Comparison of ENCODE assay signal across 1 cellular context in the genomic region with DNA sequence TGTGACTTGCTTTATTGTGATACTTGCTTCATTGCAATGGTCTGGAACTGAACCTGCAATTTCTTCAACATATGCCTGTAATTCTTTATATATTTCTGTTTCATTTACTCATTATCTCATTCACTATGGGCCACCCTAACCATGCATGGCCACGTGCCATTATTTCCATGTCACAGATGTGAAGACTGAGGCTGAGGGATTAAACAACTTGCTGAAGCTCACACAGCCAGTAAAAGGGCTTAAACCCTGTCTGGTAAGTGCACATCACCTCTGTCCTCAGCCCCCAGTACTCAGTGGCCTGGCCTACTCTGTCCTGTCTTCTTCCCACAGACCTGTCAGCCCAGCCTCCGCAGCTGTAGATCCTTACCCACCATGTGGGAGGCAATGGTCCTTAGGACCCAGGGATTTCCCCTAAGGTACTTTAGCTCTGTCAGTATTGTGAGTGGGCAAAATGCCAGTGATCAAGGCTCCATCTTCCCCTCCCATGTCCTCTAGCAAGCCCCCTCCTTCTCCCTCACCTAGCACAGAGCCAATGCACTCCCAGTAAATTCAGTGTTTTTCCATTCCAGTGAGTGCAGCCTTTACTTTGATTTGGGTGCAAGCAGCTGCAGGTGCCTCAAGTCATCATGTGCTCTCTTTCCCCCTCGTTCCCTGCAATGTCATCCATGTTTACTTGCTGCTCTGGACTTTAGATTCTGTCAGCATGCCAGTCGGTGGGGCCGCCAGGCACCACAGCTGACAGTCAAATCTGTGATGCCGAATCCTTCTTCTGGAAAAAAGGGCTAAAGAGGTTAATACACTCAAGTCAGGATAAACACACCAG.
TF ChIP-seq lines count a peak whose summit lies in the region.

No MANE protein-coding gene starts in this region.

TF ChIP-seq in HepG2, 621 proteins besides CTCF, POLR2A, EP300 and RAD21 (continued from another document and continues in another):
- peak; percentile 68; the same call in 1 of the 2 replicates for TF ChIP-seq NFAT5 (CRISPR knock-in tag; IDR thresholded peaks at IDR 0.05)
- peak; percentile 15; the same call in 1 of the 2 replicates for TF ChIP-seq ZBTB38 (CRISPR knock-in tag; IDR thresholded peaks at IDR 0.05)
- no peak for TF ChIP-seq TERF1 (CRISPR knock-in tag; IDR thresholded peaks at IDR 0.05)
- TF ChIP-seq TAF15 (IDR thresholded peaks at IDR 0.05; ENCODE audit: low read depth, low read length, poor library complexity, severe bottlenecking) = no peak
- TF ChIP-seq, protein P1, sequence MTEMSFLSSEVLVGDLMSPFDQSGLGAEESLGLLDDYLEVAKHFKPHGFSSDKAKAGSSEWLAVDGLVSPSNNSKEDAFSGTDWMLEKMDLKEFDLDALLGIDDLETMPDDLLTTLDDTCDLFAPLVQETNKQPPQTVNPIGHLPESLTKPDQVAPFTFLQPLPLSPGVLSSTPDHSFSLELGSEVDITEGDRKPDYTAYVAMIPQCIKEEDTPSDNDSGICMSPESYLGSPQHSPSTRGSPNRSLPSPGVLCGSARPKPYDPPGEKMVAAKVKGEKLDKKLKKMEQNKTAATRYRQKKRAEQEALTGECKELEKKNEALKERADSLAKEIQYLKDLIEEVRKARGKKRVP (CRISPR knock-in tag; IDR thresholded peaks at IDR 0.05) = peak in 1 of 2 experiments; percentile 40; a peak in 1 of 4 replicates
- TF ChIP-seq, protein P2, sequence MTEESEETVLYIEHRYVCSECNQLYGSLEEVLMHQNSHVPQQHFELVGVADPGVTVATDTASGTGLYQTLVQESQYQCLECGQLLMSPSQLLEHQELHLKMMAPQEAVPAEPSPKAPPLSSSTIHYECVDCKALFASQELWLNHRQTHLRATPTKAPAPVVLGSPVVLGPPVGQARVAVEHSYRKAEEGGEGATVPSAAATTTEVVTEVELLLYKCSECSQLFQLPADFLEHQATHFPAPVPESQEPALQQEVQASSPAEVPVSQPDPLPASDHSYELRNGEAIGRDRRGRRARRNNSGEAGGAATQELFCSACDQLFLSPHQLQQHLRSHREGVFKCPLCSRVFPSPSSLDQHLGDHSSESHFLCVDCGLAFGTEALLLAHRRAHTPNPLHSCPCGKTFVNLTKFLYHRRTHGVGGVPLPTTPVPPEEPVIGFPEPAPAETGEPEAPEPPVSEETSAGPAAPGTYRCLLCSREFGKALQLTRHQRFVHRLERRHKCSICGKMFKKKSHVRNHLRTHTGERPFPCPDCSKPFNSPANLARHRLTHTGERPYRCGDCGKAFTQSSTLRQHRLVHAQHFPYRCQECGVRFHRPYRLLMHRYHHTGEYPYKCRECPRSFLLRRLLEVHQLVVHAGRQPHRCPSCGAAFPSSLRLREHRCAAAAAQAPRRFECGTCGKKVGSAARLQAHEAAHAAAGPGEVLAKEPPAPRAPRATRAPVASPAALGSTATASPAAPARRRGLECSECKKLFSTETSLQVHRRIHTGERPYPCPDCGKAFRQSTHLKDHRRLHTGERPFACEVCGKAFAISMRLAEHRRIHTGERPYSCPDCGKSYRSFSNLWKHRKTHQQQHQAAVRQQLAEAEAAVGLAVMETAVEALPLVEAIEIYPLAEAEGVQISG (CRISPR knock-in tag; IDR thresholded peaks at IDR 0.05) = peak; percentile 78; the same call in 1 of the 2 replicates
- TF ChIP-seq, protein P3, sequence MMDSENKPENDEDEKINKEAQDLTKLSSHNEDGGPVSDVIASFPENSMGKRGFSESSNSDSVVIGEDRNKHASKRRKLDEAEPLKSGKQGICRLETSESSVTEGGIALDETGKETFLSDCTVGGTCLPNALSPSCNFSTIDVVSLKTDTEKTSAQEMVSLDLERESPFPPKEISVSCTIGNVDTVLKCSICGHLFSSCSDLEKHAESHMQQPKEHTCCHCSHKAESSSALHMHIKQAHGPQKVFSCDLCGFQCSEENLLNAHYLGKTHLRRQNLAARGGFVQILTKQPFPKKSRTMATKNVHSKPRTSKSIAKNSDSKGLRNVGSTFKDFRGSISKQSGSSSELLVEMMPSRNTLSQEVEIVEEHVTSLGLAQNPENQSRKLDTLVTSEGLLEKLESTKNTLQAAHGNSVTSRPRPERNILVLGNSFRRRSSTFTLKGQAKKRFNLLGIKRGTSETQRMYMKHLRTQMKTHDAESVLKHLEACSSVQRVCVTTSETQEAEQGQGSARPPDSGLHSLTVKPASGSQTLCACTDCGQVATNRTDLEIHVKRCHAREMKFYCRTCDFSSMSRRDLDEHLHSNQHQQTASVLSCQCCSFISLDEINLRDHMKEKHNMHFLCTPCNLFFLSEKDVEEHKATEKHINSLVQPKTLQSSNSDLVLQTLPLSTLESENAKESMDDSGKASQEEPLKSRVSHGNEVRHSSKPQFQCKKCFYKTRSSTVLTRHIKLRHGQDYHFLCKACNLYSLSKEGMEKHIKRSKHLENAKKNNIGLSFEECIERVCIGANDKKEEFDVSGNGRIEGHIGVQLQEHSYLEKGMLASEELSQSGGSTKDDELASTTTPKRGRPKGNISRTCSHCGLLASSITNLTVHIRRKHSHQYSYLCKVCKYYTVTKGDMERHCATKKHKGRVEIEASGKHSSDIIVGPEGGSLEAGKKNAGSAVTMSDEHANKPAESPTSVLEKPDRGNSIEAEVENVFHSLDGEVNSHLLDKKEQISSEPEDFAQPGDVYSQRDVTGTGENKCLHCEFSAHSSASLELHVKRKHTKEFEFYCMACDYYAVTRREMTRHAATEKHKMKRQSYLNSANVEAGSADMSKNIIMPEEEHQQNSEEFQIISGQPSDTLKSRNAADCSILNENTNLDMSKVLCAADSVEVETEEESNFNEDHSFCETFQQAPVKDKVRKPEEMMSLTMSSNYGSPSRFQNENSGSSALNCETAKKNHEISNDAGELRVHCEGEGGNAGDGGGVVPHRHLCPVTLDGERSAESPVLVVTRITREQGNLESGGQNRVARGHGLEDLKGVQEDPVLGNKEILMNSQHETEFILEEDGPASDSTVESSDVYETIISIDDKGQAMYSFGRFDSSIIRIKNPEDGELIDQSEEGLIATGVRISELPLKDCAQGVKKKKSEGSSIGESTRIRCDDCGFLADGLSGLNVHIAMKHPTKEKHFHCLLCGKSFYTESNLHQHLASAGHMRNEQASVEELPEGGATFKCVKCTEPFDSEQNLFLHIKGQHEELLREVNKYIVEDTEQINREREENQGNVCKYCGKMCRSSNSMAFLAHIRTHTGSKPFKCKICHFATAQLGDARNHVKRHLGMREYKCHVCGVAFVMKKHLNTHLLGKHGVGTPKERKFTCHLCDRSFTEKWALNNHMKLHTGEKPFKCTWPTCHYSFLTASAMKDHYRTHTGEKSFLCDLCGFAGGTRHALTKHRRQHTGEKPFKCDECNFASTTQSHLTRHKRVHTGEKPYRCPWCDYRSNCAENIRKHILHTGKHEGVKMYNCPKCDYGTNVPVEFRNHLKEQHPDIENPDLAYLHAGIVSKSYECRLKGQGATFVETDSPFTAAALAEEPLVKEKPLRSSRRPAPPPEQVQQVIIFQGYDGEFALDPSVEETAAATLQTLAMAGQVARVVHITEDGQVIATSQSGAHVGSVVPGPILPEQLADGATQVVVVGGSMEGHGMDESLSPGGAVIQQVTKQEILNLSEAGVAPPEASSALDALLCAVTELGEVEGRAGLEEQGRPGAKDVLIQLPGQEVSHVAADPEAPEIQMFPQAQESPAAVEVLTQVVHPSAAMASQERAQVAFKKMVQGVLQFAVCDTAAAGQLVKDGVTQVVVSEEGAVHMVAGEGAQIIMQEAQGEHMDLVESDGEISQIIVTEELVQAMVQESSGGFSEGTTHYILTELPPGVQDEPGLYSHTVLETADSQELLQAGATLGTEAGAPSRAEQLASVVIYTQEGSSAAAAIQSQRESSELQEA (CRISPR knock-in tag; IDR thresholded peaks at IDR 0.05; ENCODE audit: not compliant biosample characterization) = no peak
- TF ChIP-seq, protein P4, sequence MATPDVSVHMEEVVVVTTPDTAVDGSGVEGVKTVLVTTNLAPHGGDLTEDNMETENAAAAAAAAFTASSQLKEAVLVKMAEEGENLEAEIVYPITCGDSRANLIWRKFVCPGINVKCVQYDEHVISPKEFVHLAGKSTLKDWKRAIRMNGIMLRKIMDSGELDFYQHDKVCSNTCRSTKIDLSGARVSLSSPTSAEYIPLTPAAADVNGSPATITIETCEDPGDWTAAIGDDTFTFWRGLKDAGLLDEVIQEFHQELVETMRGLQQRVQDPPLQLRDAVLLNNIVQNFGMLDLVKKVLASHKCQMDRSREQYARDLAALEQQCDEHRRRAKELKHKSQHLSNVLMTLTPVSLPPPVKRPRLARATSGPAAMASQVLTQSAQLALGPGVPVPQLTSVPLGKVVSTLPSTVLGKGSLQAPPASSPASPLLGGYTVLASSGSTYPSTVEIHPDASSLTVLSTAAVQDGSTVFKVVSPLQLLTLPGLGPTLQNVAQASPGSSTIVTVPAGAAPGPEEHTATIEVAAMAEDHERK (CRISPR knock-in tag; IDR thresholded peaks at IDR 0.05; ENCODE audit: low read depth) = no peak
- TF ChIP-seq ZSCAN21 (CRISPR knock-in tag; IDR thresholded peaks at IDR 0.05; ENCODE audit: borderline replicate concordance) = peak; percentile 66; the same call in 1 of the 2 replicates
- TF ChIP-seq PRMT3 (CRISPR knock-in tag; IDR thresholded peaks at IDR 0.05; ENCODE audit: borderline replicate concordance, low read depth) = peak; percentile 55; the same call in 1 of the 2 replicates
- peak; percentile 98 for TF ChIP-seq MEIS2 (CRISPR knock-in tag; IDR thresholded peaks at IDR 0.05)
- TF ChIP-seq FOSL1 (CRISPR knock-in tag; IDR thresholded peaks at IDR 0.05; ENCODE audit: borderline replicate concordance) = no peak
- TF ChIP-seq, protein P5, sequence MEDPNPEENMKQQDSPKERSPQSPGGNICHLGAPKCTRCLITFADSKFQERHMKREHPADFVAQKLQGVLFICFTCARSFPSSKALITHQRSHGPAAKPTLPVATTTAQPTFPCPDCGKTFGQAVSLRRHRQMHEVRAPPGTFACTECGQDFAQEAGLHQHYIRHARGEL (CRISPR knock-in tag; IDR thresholded peaks at IDR 0.05) = 0 out of 2 replicates have a peak, but pooled peaks have one; percentile 44
- TF ChIP-seq TCF7L2 (IDR thresholded peaks at IDR 0.05; ENCODE audit: low read depth, low read length) = no peak
- TF ChIP-seq, protein P6, sequence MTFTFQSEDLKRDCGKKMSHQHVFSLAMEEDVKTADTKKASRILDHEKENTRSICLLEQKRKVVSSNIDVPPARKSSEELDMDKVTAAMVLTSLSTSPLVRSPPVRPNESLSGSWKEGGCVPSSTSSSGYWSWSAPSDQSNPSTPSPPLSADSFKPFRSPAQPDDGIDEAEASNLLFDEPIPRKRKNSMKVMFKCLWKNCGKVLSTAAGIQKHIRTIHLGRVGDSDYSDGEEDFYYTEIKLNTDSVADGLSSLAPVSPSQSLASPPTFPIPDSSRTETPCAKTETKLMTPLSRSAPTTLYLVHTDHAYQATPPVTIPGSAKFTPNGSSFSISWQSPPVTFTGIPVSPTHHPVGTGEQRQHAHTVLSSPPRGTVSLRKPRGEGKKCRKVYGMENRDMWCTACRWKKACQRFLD (CRISPR knock-in tag; IDR thresholded peaks at IDR 0.05; ENCODE audit: borderline replicate concordance) = no peak
- TF ChIP-seq, protein P7, sequence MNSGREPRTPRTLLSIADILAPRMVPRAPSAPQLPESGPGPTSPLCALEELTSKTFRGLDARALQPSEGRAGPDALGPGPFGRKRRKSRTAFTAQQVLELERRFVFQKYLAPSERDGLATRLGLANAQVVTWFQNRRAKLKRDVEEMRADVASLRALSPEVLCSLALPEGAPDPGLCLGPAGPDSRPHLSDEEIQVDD (CRISPR knock-in tag; IDR thresholded peaks at IDR 0.05; ENCODE audit: borderline replicate concordance) = no peak
- TF ChIP-seq, protein P8, sequence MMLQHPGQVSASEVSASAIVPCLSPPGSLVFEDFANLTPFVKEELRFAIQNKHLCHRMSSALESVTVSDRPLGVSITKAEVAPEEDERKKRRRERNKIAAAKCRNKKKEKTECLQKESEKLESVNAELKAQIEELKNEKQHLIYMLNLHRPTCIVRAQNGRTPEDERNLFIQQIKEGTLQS (CRISPR knock-in tag; IDR thresholded peaks at IDR 0.05) = no peak
- no peak for TF ChIP-seq ZNF34 (CRISPR knock-in tag; IDR thresholded peaks at IDR 0.05; ENCODE audit: borderline replicate concordance)
- TF ChIP-seq ARID2 (CRISPR knock-in tag; IDR thresholded peaks at IDR 0.05; ENCODE audit: borderline replicate concordance) = peak; percentile 79
- no peak for TF ChIP-seq FOXP1 (IDR thresholded peaks at IDR 0.05)
- TF ChIP-seq FOXP1 (CRISPR knock-in tag; IDR thresholded peaks at IDR 0.05) = peak; percentile 88
- no peak for TF ChIP-seq LCORL (IDR thresholded peaks at IDR 0.05)
- peak; percentile 90 for TF ChIP-seq LCORL (CRISPR knock-in tag; IDR thresholded peaks at IDR 0.05)
